ENCODE assay signal across 8 cellular contexts in the genomic region with DNA sequence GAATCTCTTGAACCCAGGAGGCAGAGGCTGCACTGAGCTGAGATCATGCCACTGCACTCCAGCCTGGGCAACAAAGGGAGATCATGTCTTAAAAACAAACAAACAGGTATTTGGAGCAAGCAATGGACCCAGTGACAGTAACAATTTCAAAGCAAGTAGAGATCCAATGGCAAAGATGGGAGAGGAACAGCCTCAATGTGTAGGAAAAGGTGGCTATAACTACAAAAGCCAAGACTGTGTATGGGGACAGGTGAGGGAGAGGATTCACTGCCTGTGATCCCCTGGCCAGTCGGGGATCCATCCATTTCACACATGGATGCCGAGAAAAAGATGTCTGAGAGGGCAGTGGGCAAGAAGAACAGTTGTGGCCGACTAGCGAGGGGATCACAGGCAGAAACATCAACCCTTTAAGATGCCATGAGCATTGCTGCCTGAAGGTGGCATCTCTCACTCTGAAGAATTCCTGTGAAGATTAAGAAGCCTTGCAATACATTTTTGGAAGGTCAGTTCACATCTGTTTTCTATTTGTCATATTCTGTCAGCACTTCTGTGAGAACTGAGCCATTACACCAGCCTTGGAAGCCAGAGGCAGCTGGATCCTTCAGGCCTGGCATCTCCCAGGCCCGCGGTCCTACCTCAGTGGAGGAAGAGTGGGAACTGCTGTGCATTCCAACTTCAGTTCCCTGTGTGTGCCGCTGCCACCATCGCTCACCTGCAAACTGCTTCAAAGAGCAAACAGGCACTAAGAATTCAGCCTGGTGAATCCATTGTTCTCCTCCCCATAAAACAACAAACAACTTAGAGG. TPM values are rescaled to one million over a fixed set of nuclear protein-coding genes. Genes with fewer than 3 reads are reported as not detected.
DNase-seq lines count a peak whose midpoint lies in the region; ATAC-seq and TF ChIP-seq lines count a peak whose summit lies in the region.

No MANE protein-coding gene starts in this region.

- H3K9me3 ChIP-seq in heart right ventricle = no peaks in the 10 kb centered on the region

- no peaks in the 10 kb centered on the region for H3K9me3 Mint-ChIP-seq in activated naive CD8-positive, alpha-beta T cell treated with anti-CD3 and anti-CD28 coated beads, Interleukin-2, amount 50 U/mL, for 24 hours
- H3K9me3 Mint-ChIP-seq in progenitor cell of endocrine pancreas (ENCODE audit: low read depth) = no peaks in the 10 kb centered on the region

- H3K4me1 Mint-ChIP-seq in activated naive CD8-positive, alpha-beta T cell treated with anti-CD3 and anti-CD28 coated beads, Interleukin-2, amount 50 U/mL, for 24 hours = no peaks in the 10 kb centered on the region
- peaks cover 21% of the 10 kb centered on the region for H3K4me1 Mint-ChIP-seq in progenitor cell of endocrine pancreas (ENCODE audit: low read depth)

- no peak for ATAC-seq in activated naive CD8-positive, alpha-beta T cell treated with anti-CD3 and anti-CD28 coated beads, Interleukin-2, amount 50 U/mL, for 24 hours
- ATAC-seq in heart right ventricle (peak; percentile 79 to 95 (median 83)), HG03095 (IDR thresholded peaks at IDR 0.05; ENCODE audit: unreplicated experiment) (no peak)

- peak; percentile 2 for DNase-seq in activated CD4-positive, alpha-beta T cell treated with anti-CD3 and anti-CD28 coated beads for 48 hours
- DNase-seq in activated CD4-positive, alpha-beta T cell treated with anti-CD3 and anti-CD28 coated beads for 4 hours = no peak
- DNase-seq in activated naive CD8-positive, alpha-beta T cell treated with anti-CD3 and anti-CD28 coated beads, Interleukin-2, amount 50 U/mL, for 24 hours = no peak
- DNase-seq in heart right ventricle = peak; percentile 32 to 37
- peak; percentile 23 for DNase-seq in progenitor cell of endocrine pancreas (ENCODE audit: low spot score, unreplicated experiment)
- DNase-seq in NCI-H2171 (lab: John Stamatoyannopoulos, UW) = no peak

- H3K36me3 ChIP-seq in heart right ventricle = peaks cover 0 to 3% (median 0%) of the 10 kb centered on the region in 9 donors

- H3K27ac Mint-ChIP-seq in activated naive CD8-positive, alpha-beta T cell treated with anti-CD3 and anti-CD28 coated beads, Interleukin-2, amount 50 U/mL, for 24 hours = peak overlapping the region; percentile 32
- H3K27ac Mint-ChIP-seq in progenitor cell of endocrine pancreas = peak overlapping the region; percentile 95

- H3K27ac ChIP-seq in heart right ventricle = no peak overlapping the region

- H3K27me3 Mint-ChIP-seq in activated naive CD8-positive, alpha-beta T cell treated with anti-CD3 and anti-CD28 coated beads, Interleukin-2, amount 50 U/mL, for 24 hours = no peaks in the 10 kb centered on the region
- H3K27me3 Mint-ChIP-seq in progenitor cell of endocrine pancreas = no peaks in the 10 kb centered on the region

- TF ChIP-seq CTCF in LNCAP (IDR thresholded peaks at IDR 0.05) (peak; percentile 77), heart right ventricle (IDR thresholded peaks at IDR 0.05) (peak; percentile 43 to 77 (median 68)), progenitor cell of endocrine pancreas (IDR thresholded peaks at IDR 0.05; ENCODE audit: unreplicated experiment) (peak; percentile 81)

- 27 to 29% methylated on average over 8 of the region's 8 CpGs for WGBS in heart right ventricle, 2 donors

- H3K4me1 ChIP-seq in heart right ventricle = peaks cover 3 to 12% (median 7%) of the 10 kb centered on the region in 9 donors

- H3K36me3 Mint-ChIP-seq in activated naive CD8-positive, alpha-beta T cell treated with anti-CD3 and anti-CD28 coated beads, Interleukin-2, amount 50 U/mL, for 24 hours (ENCODE audit: low read depth) = no peaks in the 10 kb centered on the region
- H3K36me3 Mint-ChIP-seq in progenitor cell of endocrine pancreas (ENCODE audit: insufficient read depth) = no peaks in the 10 kb centered on the region

- intact Hi-C loops in heart right ventricle (cut with DNase I) = loop anchor here in 8 of 10 donors (1.0 to 10.0 kb wide), 7 partner anchors 47 to 219 kb away; no protein-coding TSS in a partner anchor

- no peaks in the 10 kb centered on the region for H3K27me3 ChIP-seq in heart right ventricle

- no peak overlapping the region for H3K4me3 ChIP-seq in heart right ventricle

- no peak overlapping the region for H3K4me3 Mint-ChIP-seq in activated naive CD8-positive, alpha-beta T cell treated with anti-CD3 and anti-CD28 coated beads, Interleukin-2, amount 50 U/mL, for 24 hours
- H3K4me3 Mint-ChIP-seq in progenitor cell of endocrine pancreas (ENCODE audit: low read depth) = peak overlapping the region; percentile 20

RNA-seq across cellular contexts. Expression of a gene that starts 54.5 kb away (rescaled TPM):
- total RNA-seq in heart right ventricle (10 to 100 TPM; 18.2 to 26.0 (median 20.0) TPM), progenitor cell of endocrine pancreas (42.3 and 42.6 TPM in 2 replicates)
- polyA plus RNA-seq in heart right ventricle = 1 to 10 TPM; 2.9 to 3.5 TPM

RNA-seq across cellular contexts. Expression of a gene that starts 56.1 kb away (rescaled TPM):
- total RNA-seq in heart right ventricle = 10 to 100 TPM in 4 of 10 donors, 1 to 10 TPM in 6; 7.4 to 13.1 (median 9.5) TPM
- polyA plus RNA-seq in heart right ventricle = 1 to 10 TPM; 2.8 to 9.2 TPM
- 31.3 and 32.7 TPM in 2 replicates for total RNA-seq in progenitor cell of endocrine pancreas

Comparison
In these comparisons a context has a peak if more than half of its experiments do, and no peak if none do; other contexts are left out.
1. DNase-seq: peak in activated CD4-positive, alpha-beta T cell treated with anti-CD3 and anti-CD28 coated beads for 48 hours (single experiment), heart right ventricle (2 of 2) and progenitor cell of endocrine pancreas (single experiment); none in activated CD4-positive, alpha-beta T cell treated with anti-CD3 and anti-CD28 coated beads for 4 hours (0 of 2), activated naive CD8-positive, alpha-beta T cell treated with anti-CD3 and anti-CD28 coated beads, Interleukin-2, amount 50 U/mL, for 24 hours (single experiment) and NCI-H2171 (single experiment).
2. ATAC-seq: peak in heart right ventricle (8 of 8); none in activated naive CD8-positive, alpha-beta T cell treated with anti-CD3 and anti-CD28 coated beads, Interleukin-2, amount 50 U/mL, for 24 hours (single experiment) and HG03095 (single experiment).
3. Peak in every context shown above with its lines, with median percentiles within 50 percentile points of each other: CTCF ChIP-seq.